1 cellular context compared by ENCODE assay signal in the genomic region with DNA sequence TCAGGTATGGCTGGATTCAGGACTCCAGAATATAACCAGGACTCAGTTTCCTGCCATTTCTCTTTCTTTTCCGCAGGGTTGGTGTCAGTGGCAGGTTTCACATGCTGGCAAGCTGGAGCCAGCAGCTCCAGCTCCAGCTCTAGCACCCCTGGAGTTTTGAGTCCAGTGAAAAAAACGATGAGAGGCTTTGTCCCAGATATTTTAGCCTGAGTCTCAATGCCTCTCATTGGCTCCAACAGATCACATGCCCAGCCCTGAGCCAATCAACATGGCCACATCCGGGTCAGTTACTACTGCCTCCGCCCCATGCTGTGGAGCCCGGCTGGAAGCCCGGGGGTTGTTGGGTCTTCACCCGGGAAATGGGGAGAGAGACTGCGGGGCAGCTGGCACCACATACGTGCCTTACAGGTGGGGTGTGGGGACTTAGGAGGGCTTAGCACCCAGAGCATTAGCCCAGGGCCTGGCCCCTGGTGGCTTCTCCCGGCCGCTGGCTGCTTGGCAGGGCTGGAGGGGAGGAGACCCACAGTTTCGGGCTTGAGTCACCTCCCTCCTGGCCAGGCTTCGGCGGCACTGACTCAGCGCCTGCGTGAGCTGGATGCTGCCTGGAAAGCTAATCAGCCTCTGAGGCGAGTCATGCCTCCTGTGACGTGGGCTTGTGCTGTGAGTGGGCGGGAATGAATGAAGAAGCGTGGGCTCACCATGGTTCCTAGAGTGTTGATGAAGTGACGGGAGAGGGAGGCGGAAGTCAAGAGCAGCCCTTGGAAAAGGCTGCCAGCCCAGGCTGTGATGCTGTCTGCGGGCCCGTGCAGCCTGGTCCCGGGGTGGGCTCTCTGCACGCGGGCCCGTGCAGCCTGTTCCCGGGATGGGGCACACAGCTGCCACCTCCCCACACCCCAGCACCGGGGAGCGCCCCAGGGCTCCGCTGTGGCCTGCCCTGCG.
TF ChIP-seq lines count a peak whose summit lies in the region.

No MANE protein-coding gene starts in this region.

TF ChIP-seq in HEK293, 187 proteins besides CTCF, POLR2A, EP300 and RAD21 (continued from another document and continues in another):
- TF ChIP-seq, protein P1, sequence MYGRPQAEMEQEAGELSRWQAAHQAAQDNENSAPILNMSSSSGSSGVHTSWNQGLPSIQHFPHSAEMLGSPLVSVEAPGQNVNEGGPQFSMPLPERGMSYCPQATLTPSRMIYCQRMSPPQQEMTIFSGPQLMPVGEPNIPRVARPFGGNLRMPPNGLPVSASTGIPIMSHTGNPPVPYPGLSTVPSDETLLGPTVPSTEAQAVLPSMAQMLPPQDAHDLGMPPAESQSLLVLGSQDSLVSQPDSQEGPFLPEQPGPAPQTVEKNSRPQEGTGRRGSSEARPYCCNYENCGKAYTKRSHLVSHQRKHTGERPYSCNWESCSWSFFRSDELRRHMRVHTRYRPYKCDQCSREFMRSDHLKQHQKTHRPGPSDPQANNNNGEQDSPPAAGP (tag by site-specific recombination; IDR thresholded peaks at IDR 0.05) = peak; percentile 85; the same call in 1 of the 2 replicates
- TF ChIP-seq ZBTB48 (tag by site-specific recombination; IDR thresholded peaks at IDR 0.05) = peak; percentile 49; the same call in 1 of the 2 replicates
- peak; percentile 61; the same call in 1 of the 2 replicates for TF ChIP-seq ZFP69B (tag by site-specific recombination; IDR thresholded peaks at IDR 0.05)
- TF ChIP-seq ZNF510 (tag by site-specific recombination; IDR thresholded peaks at IDR 0.05; ENCODE audit: insufficient replicate concordance) = no peak
- TF ChIP-seq, protein P2, sequence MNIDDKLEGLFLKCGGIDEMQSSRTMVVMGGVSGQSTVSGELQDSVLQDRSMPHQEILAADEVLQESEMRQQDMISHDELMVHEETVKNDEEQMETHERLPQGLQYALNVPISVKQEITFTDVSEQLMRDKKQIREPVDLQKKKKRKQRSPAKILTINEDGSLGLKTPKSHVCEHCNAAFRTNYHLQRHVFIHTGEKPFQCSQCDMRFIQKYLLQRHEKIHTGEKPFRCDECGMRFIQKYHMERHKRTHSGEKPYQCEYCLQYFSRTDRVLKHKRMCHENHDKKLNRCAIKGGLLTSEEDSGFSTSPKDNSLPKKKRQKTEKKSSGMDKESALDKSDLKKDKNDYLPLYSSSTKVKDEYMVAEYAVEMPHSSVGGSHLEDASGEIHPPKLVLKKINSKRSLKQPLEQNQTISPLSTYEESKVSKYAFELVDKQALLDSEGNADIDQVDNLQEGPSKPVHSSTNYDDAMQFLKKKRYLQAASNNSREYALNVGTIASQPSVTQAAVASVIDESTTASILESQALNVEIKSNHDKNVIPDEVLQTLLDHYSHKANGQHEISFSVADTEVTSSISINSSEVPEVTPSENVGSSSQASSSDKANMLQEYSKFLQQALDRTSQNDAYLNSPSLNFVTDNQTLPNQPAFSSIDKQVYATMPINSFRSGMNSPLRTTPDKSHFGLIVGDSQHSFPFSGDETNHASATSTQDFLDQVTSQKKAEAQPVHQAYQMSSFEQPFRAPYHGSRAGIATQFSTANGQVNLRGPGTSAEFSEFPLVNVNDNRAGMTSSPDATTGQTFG (tag by site-specific recombination; IDR thresholded peaks at IDR 0.05; ENCODE audit: borderline replicate concordance) = no peak
- TF ChIP-seq, protein P3, sequence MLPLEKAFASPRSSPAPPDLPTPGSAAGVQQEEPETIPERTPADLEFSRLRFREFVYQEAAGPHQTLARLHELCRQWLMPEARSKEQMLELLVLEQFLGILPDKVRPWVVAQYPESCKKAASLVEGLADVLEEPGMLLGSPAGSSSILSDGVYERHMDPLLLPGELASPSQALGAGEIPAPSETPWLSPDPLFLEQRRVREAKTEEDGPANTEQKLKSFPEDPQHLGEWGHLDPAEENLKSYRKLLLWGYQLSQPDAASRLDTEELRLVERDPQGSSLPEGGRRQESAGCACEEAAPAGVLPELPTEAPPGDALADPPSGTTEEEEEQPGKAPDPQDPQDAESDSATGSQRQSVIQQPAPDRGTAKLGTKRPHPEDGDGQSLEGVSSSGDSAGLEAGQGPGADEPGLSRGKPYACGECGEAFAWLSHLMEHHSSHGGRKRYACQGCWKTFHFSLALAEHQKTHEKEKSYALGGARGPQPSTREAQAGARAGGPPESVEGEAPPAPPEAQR (tag by site-specific recombination; IDR thresholded peaks at IDR 0.05) = 0 out of 2 replicates have a peak, but pooled peaks have one; percentile 9
- TF ChIP-seq YY1 (tag by site-specific recombination; IDR thresholded peaks at IDR 0.05) = no peak
- TF ChIP-seq ZNF629 (tag by site-specific recombination; IDR thresholded peaks at IDR 0.05) = peak; percentile 98
- peak; percentile 83 for TF ChIP-seq GLIS2 (tag by site-specific recombination; IDR thresholded peaks at IDR 0.05)
- TF ChIP-seq ZNF114 (tag by site-specific recombination; IDR thresholded peaks at IDR 0.05) = no peak
- TF ChIP-seq ZNF24 (tag by site-specific recombination; IDR thresholded peaks at IDR 0.05) = peak; percentile 85
- TF ChIP-seq ZSCAN30 (tag by site-specific recombination; IDR thresholded peaks at IDR 0.05) = peak; percentile 85
- no peak for TF ChIP-seq ZFP41 (tag by site-specific recombination; IDR thresholded peaks at IDR 0.05; ENCODE audit: borderline replicate concordance)
- TF ChIP-seq, protein P4, sequence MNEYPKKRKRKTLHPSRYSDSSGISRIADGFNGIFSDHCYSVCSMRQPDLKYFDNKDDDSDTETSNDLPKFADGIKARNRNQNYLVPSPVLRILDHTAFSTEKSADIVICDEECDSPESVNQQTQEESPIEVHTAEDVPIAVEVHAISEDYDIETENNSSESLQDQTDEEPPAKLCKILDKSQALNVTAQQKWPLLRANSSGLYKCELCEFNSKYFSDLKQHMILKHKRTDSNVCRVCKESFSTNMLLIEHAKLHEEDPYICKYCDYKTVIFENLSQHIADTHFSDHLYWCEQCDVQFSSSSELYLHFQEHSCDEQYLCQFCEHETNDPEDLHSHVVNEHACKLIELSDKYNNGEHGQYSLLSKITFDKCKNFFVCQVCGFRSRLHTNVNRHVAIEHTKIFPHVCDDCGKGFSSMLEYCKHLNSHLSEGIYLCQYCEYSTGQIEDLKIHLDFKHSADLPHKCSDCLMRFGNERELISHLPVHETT (tag by site-specific recombination; IDR thresholded peaks at IDR 0.05) = peak; percentile 53; the same call in 1 of the 2 replicates
- no peak for TF ChIP-seq ZNF776 (tag by site-specific recombination; IDR thresholded peaks at IDR 0.05; ENCODE audit: borderline replicate concordance)
- TF ChIP-seq, protein P5, sequence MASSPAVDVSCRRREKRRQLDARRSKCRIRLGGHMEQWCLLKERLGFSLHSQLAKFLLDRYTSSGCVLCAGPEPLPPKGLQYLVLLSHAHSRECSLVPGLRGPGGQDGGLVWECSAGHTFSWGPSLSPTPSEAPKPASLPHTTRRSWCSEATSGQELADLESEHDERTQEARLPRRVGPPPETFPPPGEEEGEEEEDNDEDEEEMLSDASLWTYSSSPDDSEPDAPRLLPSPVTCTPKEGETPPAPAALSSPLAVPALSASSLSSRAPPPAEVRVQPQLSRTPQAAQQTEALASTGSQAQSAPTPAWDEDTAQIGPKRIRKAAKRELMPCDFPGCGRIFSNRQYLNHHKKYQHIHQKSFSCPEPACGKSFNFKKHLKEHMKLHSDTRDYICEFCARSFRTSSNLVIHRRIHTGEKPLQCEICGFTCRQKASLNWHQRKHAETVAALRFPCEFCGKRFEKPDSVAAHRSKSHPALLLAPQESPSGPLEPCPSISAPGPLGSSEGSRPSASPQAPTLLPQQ (tag by site-specific recombination; IDR thresholded peaks at IDR 0.05) = peak; percentile 82
- peak; percentile 50; the same call in 1 of the 2 replicates for TF ChIP-seq ZNF843 (tag by site-specific recombination; IDR thresholded peaks at IDR 0.05)
- TF ChIP-seq EGR2 (tag by site-specific recombination; IDR thresholded peaks at IDR 0.05; ENCODE audit: low read depth) = peak; percentile 98
- TF ChIP-seq ZNF341 (tag by site-specific recombination; IDR thresholded peaks at IDR 0.05; ENCODE audit: low read depth) = peak; percentile 79
- no peak for TF ChIP-seq ZNF837 (tag by site-specific recombination; IDR thresholded peaks at IDR 0.05)
- TF ChIP-seq ZNF324 (tag by site-specific recombination; IDR thresholded peaks at IDR 0.05) = peak; percentile 77
- TF ChIP-seq ZFHX2 (tag by site-specific recombination; conservative IDR thresholded peaks at IDR 0.05) = peak; percentile 99
- TF ChIP-seq, protein P6, sequence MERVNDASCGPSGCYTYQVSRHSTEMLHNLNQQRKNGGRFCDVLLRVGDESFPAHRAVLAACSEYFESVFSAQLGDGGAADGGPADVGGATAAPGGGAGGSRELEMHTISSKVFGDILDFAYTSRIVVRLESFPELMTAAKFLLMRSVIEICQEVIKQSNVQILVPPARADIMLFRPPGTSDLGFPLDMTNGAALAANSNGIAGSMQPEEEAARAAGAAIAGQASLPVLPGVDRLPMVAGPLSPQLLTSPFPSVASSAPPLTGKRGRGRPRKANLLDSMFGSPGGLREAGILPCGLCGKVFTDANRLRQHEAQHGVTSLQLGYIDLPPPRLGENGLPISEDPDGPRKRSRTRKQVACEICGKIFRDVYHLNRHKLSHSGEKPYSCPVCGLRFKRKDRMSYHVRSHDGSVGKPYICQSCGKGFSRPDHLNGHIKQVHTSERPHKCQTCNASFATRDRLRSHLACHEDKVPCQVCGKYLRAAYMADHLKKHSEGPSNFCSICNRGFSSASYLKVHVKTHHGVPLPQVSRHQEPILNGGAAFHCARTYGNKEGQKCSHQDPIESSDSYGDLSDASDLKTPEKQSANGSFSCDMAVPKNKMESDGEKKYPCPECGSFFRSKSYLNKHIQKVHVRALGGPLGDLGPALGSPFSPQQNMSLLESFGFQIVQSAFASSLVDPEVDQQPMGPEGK (tag by site-specific recombination; IDR thresholded peaks at IDR 0.05) = peak; percentile 96
- TF ChIP-seq ZNF311 (tag by site-specific recombination; IDR thresholded peaks at IDR 0.05; ENCODE audit: borderline replicate concordance) = no peak
- peak; percentile 75 for TF ChIP-seq KLF8 (tag by site-specific recombination; IDR thresholded peaks at IDR 0.05)
- no peak for TF ChIP-seq ZNF426 (tag by site-specific recombination; IDR thresholded peaks at IDR 0.05)
- no peak for TF ChIP-seq RBAK (tag by site-specific recombination; IDR thresholded peaks at IDR 0.05)
- TF ChIP-seq KLF10 (tag by site-specific recombination; IDR thresholded peaks at IDR 0.05) = peak; percentile 54; the same call in 1 of the 2 replicates
- peak; percentile 88 for TF ChIP-seq ZNF335 (tag by site-specific recombination; conservative IDR thresholded peaks at IDR 0.05)
- TF ChIP-seq, protein P7, sequence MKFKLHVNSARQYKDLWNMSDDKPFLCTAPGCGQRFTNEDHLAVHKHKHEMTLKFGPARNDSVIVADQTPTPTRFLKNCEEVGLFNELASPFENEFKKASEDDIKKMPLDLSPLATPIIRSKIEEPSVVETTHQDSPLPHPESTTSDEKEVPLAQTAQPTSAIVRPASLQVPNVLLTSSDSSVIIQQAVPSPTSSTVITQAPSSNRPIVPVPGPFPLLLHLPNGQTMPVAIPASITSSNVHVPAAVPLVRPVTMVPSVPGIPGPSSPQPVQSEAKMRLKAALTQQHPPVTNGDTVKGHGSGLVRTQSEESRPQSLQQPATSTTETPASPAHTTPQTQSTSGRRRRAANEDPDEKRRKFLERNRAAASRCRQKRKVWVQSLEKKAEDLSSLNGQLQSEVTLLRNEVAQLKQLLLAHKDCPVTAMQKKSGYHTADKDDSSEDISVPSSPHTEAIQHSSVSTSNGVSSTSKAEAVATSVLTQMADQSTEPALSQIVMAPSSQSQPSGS (tag by site-specific recombination; IDR thresholded peaks at IDR 0.05; ENCODE audit: low read depth) = peak; percentile 19; the same call in 1 of the 2 replicates
- TF ChIP-seq ZNF354C (tag by site-specific recombination; IDR thresholded peaks at IDR 0.05; ENCODE audit: borderline replicate concordance, low read depth) = no peak
- TF ChIP-seq IKZF3 (tag by site-specific recombination; IDR thresholded peaks at IDR 0.05) = peak; percentile 80
- TF ChIP-seq ZBTB21 (tag by site-specific recombination; IDR thresholded peaks at IDR 0.05) = peak; percentile 94
- TF ChIP-seq ZFP37 (tag by site-specific recombination; IDR thresholded peaks at IDR 0.05) = peak; percentile 84; the same call in 1 of the 2 replicates
- TF ChIP-seq, protein P8, sequence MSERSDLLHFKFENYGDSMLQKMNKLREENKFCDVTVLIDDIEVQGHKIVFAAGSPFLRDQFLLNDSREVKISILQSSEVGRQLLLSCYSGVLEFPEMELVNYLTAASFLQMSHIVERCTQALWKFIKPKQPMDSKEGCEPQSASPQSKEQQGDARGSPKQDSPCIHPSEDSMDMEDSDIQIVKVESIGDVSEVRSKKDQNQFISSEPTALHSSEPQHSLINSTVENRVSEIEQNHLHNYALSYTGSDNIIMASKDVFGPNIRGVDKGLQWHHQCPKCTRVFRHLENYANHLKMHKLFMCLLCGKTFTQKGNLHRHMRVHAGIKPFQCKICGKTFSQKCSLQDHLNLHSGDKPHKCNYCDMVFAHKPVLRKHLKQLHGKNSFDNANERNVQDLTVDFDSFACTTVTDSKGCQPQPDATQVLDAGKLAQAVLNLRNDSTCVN (tag by site-specific recombination; optimal IDR thresholded peaks at IDR 0.05) = peak; percentile 17
- peak; percentile 49 for TF ChIP-seq ZNF366 (tag by site-specific recombination; conservative IDR thresholded peaks at IDR 0.05)
- peak; percentile 89 for TF ChIP-seq ZBTB8A (tag by site-specific recombination; IDR thresholded peaks at IDR 0.05)
- 0 out of 2 replicates have a peak, but pooled peaks have one; percentile 10 for TF ChIP-seq ZSCAN23 (tag by site-specific recombination; IDR thresholded peaks at IDR 0.05)
- peak; percentile 98 for TF ChIP-seq ZIC2 (tag by site-specific recombination; IDR thresholded peaks at IDR 0.05)
- TF ChIP-seq ZFP3 (tag by site-specific recombination; IDR thresholded peaks at IDR 0.05; ENCODE audit: low read depth) = no peak
- TF ChIP-seq ZNF423 (tag by site-specific recombination; IDR thresholded peaks at IDR 0.05) = no peak; the same call in 1 of the 2 replicates
- TF ChIP-seq SP7 (tag by site-specific recombination; IDR thresholded peaks at IDR 0.05) = peak; percentile 91
- no peak; the same call in 1 of the 2 replicates for TF ChIP-seq ZBTB1 (tag by site-specific recombination; IDR thresholded peaks at IDR 0.05)
- TF ChIP-seq ZNF707 (tag by site-specific recombination; IDR thresholded peaks at IDR 0.05) = no peak
- TF ChIP-seq SCRT2 (tag by site-specific recombination; IDR thresholded peaks at IDR 0.05) = peak; percentile 86
- TF ChIP-seq WT1 (tag by site-specific recombination; IDR thresholded peaks at IDR 0.05) = peak; percentile 63
- no peak for TF ChIP-seq ZNF292 (tag by site-specific recombination; IDR thresholded peaks at IDR 0.05; ENCODE audit: borderline replicate concordance, low read depth)
- peak; percentile 78 for TF ChIP-seq ZBTB7A (tag by site-specific recombination; IDR thresholded peaks at IDR 0.05; ENCODE audit: low read depth)
- TF ChIP-seq ZNF600 (tag by site-specific recombination; IDR thresholded peaks at IDR 0.05) = peak; percentile 55; the same call in 1 of the 2 replicates
- TF ChIP-seq, protein P9, sequence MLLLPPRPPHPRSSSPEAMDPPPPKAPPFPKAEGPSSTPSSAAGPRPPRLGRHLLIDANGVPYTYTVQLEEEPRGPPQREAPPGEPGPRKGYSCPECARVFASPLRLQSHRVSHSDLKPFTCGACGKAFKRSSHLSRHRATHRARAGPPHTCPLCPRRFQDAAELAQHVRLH (tag by site-specific recombination; IDR thresholded peaks at IDR 0.05) = peak; percentile 62; the same call in 1 of the 2 replicates
- peak; percentile 22; the same call in 1 of the 2 replicates for TF ChIP-seq KLF1 (tag by site-specific recombination; IDR thresholded peaks at IDR 0.05)
- TF ChIP-seq GLIS1 (tag by site-specific recombination; IDR thresholded peaks at IDR 0.05) = peak; percentile 75
- peak; percentile 48; the same call in 1 of the 2 replicates for TF ChIP-seq ZNF660 (tag by site-specific recombination; IDR thresholded peaks at IDR 0.05)
- peak; percentile 57; the same call in 1 of the 2 replicates for TF ChIP-seq SP3 (tag by site-specific recombination; IDR thresholded peaks at IDR 0.05)
